ENCODE assay signal across 9 cellular contexts in the genomic region with DNA sequence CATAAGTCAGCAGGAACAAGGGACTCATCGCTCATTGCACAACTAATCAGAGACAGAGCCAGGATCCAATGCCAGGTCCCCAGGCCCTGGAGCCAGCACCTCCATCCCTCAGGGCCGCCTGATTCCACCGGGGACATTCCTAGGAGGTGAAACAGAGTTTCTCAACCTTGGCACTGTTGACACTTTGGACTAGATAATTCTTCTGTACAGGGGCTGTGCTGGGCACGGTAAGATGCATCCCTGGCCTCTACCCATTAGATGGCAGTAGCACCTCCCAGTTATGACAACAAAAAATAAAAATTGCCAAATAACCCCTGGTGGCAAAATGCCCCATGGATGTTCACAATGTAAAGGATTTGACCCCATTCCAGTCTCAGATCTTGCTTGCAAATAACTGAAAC.
A peak's percentile ranks its signal among the peaks of the same experiment; 100 is the strongest.
DNase-seq lines count a peak whose midpoint lies in the region; ATAC-seq and TF ChIP-seq lines count a peak whose summit lies in the region.
"Had no signal": no experiment of that assay in that cellular context is flagged by ENCODE, and none has a peak within 500 bp of the region (broad histone marks: within the 10 kb centered on the region; RNA-seq: fewer than 3 reads in every experiment).

No MANE protein-coding gene starts in this region.

- TF ChIP-seq CTCF in epithelial cell of proximal tubule (conservative IDR thresholded peaks at IDR 0.05; ENCODE audit: low read depth, low read length), result peak; percentile 64

- no peaks in the 10 kb centered on the region for H3K36me3 Mint-ChIP-seq in activated T-helper 17 cell treated with anti-CD3 and anti-CD28 coated beads, Interleukin-2, amount 50 U/mL, for 72 hours (ENCODE audit: low read depth)

- no peak for DNase-seq in stimulated activated naive CD8-positive, alpha-beta T cell treated with anti-CD3 and anti-CD28 coated beads, Interleukin-15, amount 100 ng/mL, for 72 hours
- DNase-seq in stimulated activated naive CD8-positive, alpha-beta T cell treated with anti-CD3 and anti-CD28 coated beads, Interleukin-15, Interleukin-2, amounts not matched to agents 100 U/mL and 50 U/mL, for 24 hours, result no peak
- peak; percentile 7 for DNase-seq in NOMO-1 treated with DMSO at 0.1 percent for 48 hours (lab: John Stamatoyannopoulos, UW; ENCODE audit: unreplicated experiment)
- peak; percentile 23 for DNase-seq in epithelial cell of proximal tubule (ENCODE audit: low read depth)
- DNase-seq in T-helper 1 cell, result no peak
- no peak for DNase-seq in NCI-H1092 (lab: John Stamatoyannopoulos, UW)
- DNase-seq: uterus had no signal

- peaks cover 14% of the 10 kb centered on the region for H3K27me3 Mint-ChIP-seq in stimulated activated naive CD8-positive, alpha-beta T cell treated with anti-CD3 and anti-CD28 coated beads, Interleukin-15, amount 100 ng/mL, for 72 hours
- H3K27me3 Mint-ChIP-seq in activated T-helper 17 cell treated with anti-CD3 and anti-CD28 coated beads, Interleukin-2, amount 50 U/mL, for 72 hours, result peaks cover 25% of the 10 kb centered on the region

- no peaks in the 10 kb centered on the region for H3K4me1 Mint-ChIP-seq in stimulated activated naive CD8-positive, alpha-beta T cell treated with anti-CD3 and anti-CD28 coated beads, Interleukin-15, amount 100 ng/mL, for 72 hours
- no peaks in the 10 kb centered on the region for H3K4me1 Mint-ChIP-seq in activated T-helper 17 cell treated with anti-CD3 and anti-CD28 coated beads, Interleukin-2, amount 50 U/mL, for 72 hours

- H3K27ac Mint-ChIP-seq in stimulated activated naive CD8-positive, alpha-beta T cell treated with anti-CD3 and anti-CD28 coated beads, Interleukin-15, amount 100 ng/mL, for 72 hours, result no peak overlapping the region
- no peak overlapping the region for H3K27ac Mint-ChIP-seq in activated T-helper 17 cell treated with anti-CD3 and anti-CD28 coated beads, Interleukin-2, amount 50 U/mL, for 72 hours

- H3K4me3 ChIP-seq in epithelial cell of proximal tubule (ENCODE audit: low read depth, low read length), result no peak overlapping the region
- H3K4me3 ChIP-seq: uterus had no signal

- peak; percentile 60 for ATAC-seq in stimulated activated naive CD8-positive, alpha-beta T cell treated with anti-CD3 and anti-CD28 coated beads, Interleukin-15, amount 100 ng/mL, for 72 hours
- ATAC-seq in stimulated activated naive CD8-positive, alpha-beta T cell treated with anti-CD3 and anti-CD28 coated beads, Interleukin-15, Interleukin-2, amounts not matched to agents 100 U/mL and 50 U/mL, for 24 hours, result no peak
- no peak for ATAC-seq in GM19397 (IDR thresholded peaks at IDR 0.05; ENCODE audit: unreplicated experiment)
- ATAC-seq in activated T-helper 17 cell treated with anti-CD3 and anti-CD28 coated beads, Interleukin-2, amount 50 U/mL, for 72 hours (replicated peaks), result no peak

- H3K9me3 Mint-ChIP-seq in stimulated activated naive CD8-positive, alpha-beta T cell treated with anti-CD3 and anti-CD28 coated beads, Interleukin-15, amount 100 ng/mL, for 72 hours, result no peaks in the 10 kb centered on the region
- H3K9me3 Mint-ChIP-seq in activated T-helper 17 cell treated with anti-CD3 and anti-CD28 coated beads, Interleukin-2, amount 50 U/mL, for 72 hours, result no peaks in the 10 kb centered on the region

- H3K4me3 Mint-ChIP-seq in stimulated activated naive CD8-positive, alpha-beta T cell treated with anti-CD3 and anti-CD28 coated beads, Interleukin-15, amount 100 ng/mL, for 72 hours, result no peak overlapping the region
- H3K4me3 Mint-ChIP-seq in activated T-helper 17 cell treated with anti-CD3 and anti-CD28 coated beads, Interleukin-2, amount 50 U/mL, for 72 hours, result no peak overlapping the region

Comparison
In these comparisons a context has a peak if more than half of its experiments do, and no peak if none do; other contexts are left out.
1. DNase-seq: peak in NOMO-1 treated with DMSO at 0.1 percent for 48 hours (single experiment) and epithelial cell of proximal tubule (single experiment); none in stimulated activated naive CD8-positive, alpha-beta T cell treated with anti-CD3 and anti-CD28 coated beads, Interleukin-15, amount 100 ng/mL, for 72 hours (0 of 2), stimulated activated naive CD8-positive, alpha-beta T cell treated with anti-CD3 and anti-CD28 coated beads, Interleukin-15, Interleukin-2, amounts not matched to agents 100 U/mL and 50 U/mL, for 24 hours (single experiment), T-helper 1 cell (0 of 5) and NCI-H1092 (single experiment).